In the genomic region with DNA sequence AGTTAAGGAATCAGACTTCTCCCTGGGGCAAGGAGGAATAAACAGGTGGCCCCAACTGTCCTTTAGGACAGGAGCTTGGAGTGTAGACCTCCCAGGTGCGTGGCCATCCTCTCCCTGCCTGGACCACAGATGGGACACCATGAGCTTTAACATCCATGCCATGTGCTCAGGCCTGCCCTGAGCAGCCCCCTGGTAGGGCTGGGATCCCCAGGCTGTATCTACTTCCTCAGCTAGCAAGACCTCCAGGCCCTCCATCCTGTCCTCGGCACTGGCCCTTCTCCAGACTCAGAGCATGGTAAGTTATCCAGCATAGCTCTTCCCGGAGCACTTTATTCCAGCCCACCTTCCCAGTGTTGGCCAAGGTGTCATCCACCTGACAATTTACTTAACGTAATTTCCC, we compare ENCODE assay signal across 14 cellular contexts. TPM values are rescaled to one million over a fixed set of nuclear protein-coding genes. Genes with fewer than 3 reads are reported as not detected.
DNase-seq lines count a peak whose midpoint lies in the region; ATAC-seq, FAIRE-seq and TF ChIP-seq lines count a peak whose summit lies in the region.
"Had no signal": no experiment of that assay in that cellular context is flagged by ENCODE, and none has a peak within 500 bp of the region (broad histone marks: within the 10 kb centered on the region; RNA-seq: fewer than 3 reads in every experiment).

No MANE protein-coding gene starts in this region.

- H3K36me3 Mint-ChIP-seq in stimulated activated naive CD8-positive, alpha-beta T cell treated with anti-CD3 and anti-CD28 coated beads, Interleukin-15, Interleukin-2, amounts not matched to agents 100 ng/mL and 50 ng/mL, for 24 hours (ENCODE audit: low read depth): peaks cover 67% of the 10 kb centered on the region
- H3K36me3 Mint-ChIP-seq in activated CD4-positive, alpha-beta memory T cell treated with anti-CD3 and anti-CD28 coated beads, Interleukin-2, amount 10 ng/mL, durations not matched to agents 7 days and 5 days (ENCODE audit: low read depth): peaks cover 78% of the 10 kb centered on the region
- H3K36me3 Mint-ChIP-seq in endodermal cell (ENCODE audit: low read depth): no peaks in the 10 kb centered on the region

- H3K4me1 Mint-ChIP-seq in stimulated activated naive CD8-positive, alpha-beta T cell treated with anti-CD3 and anti-CD28 coated beads, Interleukin-15, Interleukin-2, amounts not matched to agents 100 ng/mL and 50 ng/mL, for 24 hours (ENCODE audit: low read depth): peaks cover 76% of the 10 kb centered on the region
- H3K4me1 Mint-ChIP-seq in activated CD4-positive, alpha-beta memory T cell treated with anti-CD3 and anti-CD28 coated beads, Interleukin-2, amount 10 ng/mL, durations not matched to agents 7 days and 5 days: peaks cover 70% of the 10 kb centered on the region
- H3K4me1 Mint-ChIP-seq in endodermal cell: no peaks in the 10 kb centered on the region

- POLR2A ChIA-PET in activated CD4-positive, alpha-beta memory T cell treated with anti-CD3 and anti-CD28 coated beads, Interleukin-2, amount 10 ng/mL, durations not matched to agents 7 days and 5 days (lab: Charles Lee): interaction anchor here (0.7 to 7.4 kb wide), 11 partner anchors 27 to 152 kb away, joined by 3 to 101 read pairs (median 4); a partner anchor contains a TSS

- no peak for TF ChIP-seq CTCF in endodermal cell (conservative IDR thresholded peaks at IDR 0.05)

- no peaks in the 10 kb centered on the region for H3K27me3 Mint-ChIP-seq in stimulated activated naive CD8-positive, alpha-beta T cell treated with anti-CD3 and anti-CD28 coated beads, Interleukin-15, Interleukin-2, amounts not matched to agents 100 ng/mL and 50 ng/mL, for 24 hours
- no peaks in the 10 kb centered on the region for H3K27me3 Mint-ChIP-seq in activated CD4-positive, alpha-beta memory T cell treated with anti-CD3 and anti-CD28 coated beads, Interleukin-2, amount 10 ng/mL, durations not matched to agents 7 days and 5 days
- H3K27me3 Mint-ChIP-seq in endodermal cell (ENCODE audit: insufficient read depth): peaks cover 13% of the 10 kb centered on the region

- H3K27ac ChIP-seq in endodermal cell (ENCODE audit: low read depth, low read length): no peak overlapping the region
- H3K27ac ChIP-seq: brain microvascular endothelial cell, tibial artery had no signal

- no peaks in the 10 kb centered on the region for H3K9me3 ChIP-seq in endodermal cell (ENCODE audit: control insufficient read depth, low read length)
- H3K9me3 ChIP-seq: mucosa of descending colon, tibial artery had no signal

- H3K27me3 ChIP-seq in endodermal cell (ENCODE audit: control insufficient read depth, insufficient read depth, low read length, poor library complexity, severe bottlenecking): peaks cover 9% of the 10 kb centered on the region
- H3K27me3 ChIP-seq: brain microvascular endothelial cell had no signal

- no peak overlapping the region for H3K9ac ChIP-seq in endodermal cell (ENCODE audit: extremely low read depth, low read length, poor library complexity, severe bottlenecking)

- no peaks in the 10 kb centered on the region for H3K9me3 Mint-ChIP-seq in stimulated activated naive CD8-positive, alpha-beta T cell treated with anti-CD3 and anti-CD28 coated beads, Interleukin-15, Interleukin-2, amounts not matched to agents 100 ng/mL and 50 ng/mL, for 24 hours
- H3K9me3 Mint-ChIP-seq in activated CD4-positive, alpha-beta memory T cell treated with anti-CD3 and anti-CD28 coated beads, Interleukin-2, amount 10 ng/mL, durations not matched to agents 7 days and 5 days: no peaks in the 10 kb centered on the region
- no peaks in the 10 kb centered on the region for H3K9me3 Mint-ChIP-seq in endodermal cell

- H3K36me3 ChIP-seq in endodermal cell (ENCODE audit: control insufficient read depth, insufficient read depth, low read length): no peaks in the 10 kb centered on the region
- H3K36me3 ChIP-seq: brain microvascular endothelial cell, tibial artery had no signal

- 94 to 96% methylated on average over 4 of the region's 4 CpGs for WGBS in endodermal cell (ENCODE audit: insufficient coverage in 1 of 2, insufficient read length in 1 of 2), 2 experiments

- H3K4me3 ChIP-seq in endodermal cell (ENCODE audit: low read length): no peak overlapping the region
- H3K4me3 ChIP-seq: mucosa of descending colon, tibial artery had no signal

- H3K27ac Mint-ChIP-seq in stimulated activated naive CD8-positive, alpha-beta T cell treated with anti-CD3 and anti-CD28 coated beads, Interleukin-15, Interleukin-2, amounts not matched to agents 100 ng/mL and 50 ng/mL, for 24 hours: peak overlapping the region; percentile 95
- H3K27ac Mint-ChIP-seq in activated CD4-positive, alpha-beta memory T cell treated with anti-CD3 and anti-CD28 coated beads, Interleukin-2, amount 10 ng/mL, durations not matched to agents 7 days and 5 days: peak overlapping the region; percentile 99
- no peak overlapping the region for H3K27ac Mint-ChIP-seq in endodermal cell

- FAIRE-seq in GM19239 (lab: Jason Lieb, UNC): no peak

- no peaks in the 10 kb centered on the region for H3K4me1 ChIP-seq in endodermal cell (ENCODE audit: control insufficient read depth, insufficient read depth, low read length)
- H3K4me1 ChIP-seq: tibial artery had no signal

- ATAC-seq in stimulated activated naive CD8-positive, alpha-beta T cell treated with anti-CD3 and anti-CD28 coated beads, Interleukin-15, Interleukin-2, amounts not matched to agents 100 U/mL and 50 U/mL, for 24 hours: no peak
- no peak for ATAC-seq in GM19035 (IDR thresholded peaks at IDR 0.05; ENCODE audit: unreplicated experiment)
- ATAC-seq: mucosa of descending colon had no signal

- no peak for DNase-seq in stimulated activated naive CD8-positive, alpha-beta T cell treated with anti-CD3 and anti-CD28 coated beads, Interleukin-15, Interleukin-2, amounts not matched to agents 100 U/mL and 50 U/mL, for 24 hours
- DNase-seq in activated CD4-positive, alpha-beta memory T cell treated with anti-CD3 and anti-CD28 coated beads, Interleukin-2, amount 10 ng/mL, durations not matched to agents 7 days and 5 days: no peak
- peak; percentile 22 for DNase-seq in endodermal cell
- no peak for DNase-seq in GM19239 (ENCODE audit: insufficient read length, low spot score)
- DNase-seq in NCI-H2171 treated with DMSO at 0.1 percent for 48 hours (lab: John Stamatoyannopoulos, UW): no peak
- DNase-seq: brain microvascular endothelial cell, cortex of kidney, HCEC 1CT, NCI-H526 treated with DMSO at 0.1 percent for 48 hours, nucleus accumbens, tibial artery had no signal

- CTCF ChIA-PET in activated CD4-positive, alpha-beta memory T cell treated with anti-CD3 and anti-CD28 coated beads, Interleukin-2, amount 10 ng/mL, durations not matched to agents 7 days and 5 days (lab: Charles Lee): interaction anchor here (0.6 to 2.1 kb wide), 7 partner anchors 8 to 210 kb away, joined by 3 to 8 read pairs (median 3); a partner anchor contains a TSS

- H3K4me3 Mint-ChIP-seq in stimulated activated naive CD8-positive, alpha-beta T cell treated with anti-CD3 and anti-CD28 coated beads, Interleukin-15, Interleukin-2, amounts not matched to agents 100 ng/mL and 50 ng/mL, for 24 hours: peak overlapping the region; percentile 74
- H3K4me3 Mint-ChIP-seq in activated CD4-positive, alpha-beta memory T cell treated with anti-CD3 and anti-CD28 coated beads, Interleukin-2, amount 10 ng/mL, durations not matched to agents 7 days and 5 days: peak overlapping the region; percentile 69
- H3K4me3 Mint-ChIP-seq in endodermal cell: no peak overlapping the region

RNA-seq across cellular contexts. Expression of a gene that starts 5.7 kb away (rescaled TPM):
- 100 to 1,000 TPM; 293 to 299 TPM for total RNA-seq in activated CD4-positive, alpha-beta memory T cell treated with anti-CD3 and anti-CD28 coated beads, Interleukin-2, amount 10 ng/mL, durations not matched to agents 7 days and 5 days
- 1 to 10 TPM; 1.5 to 1.6 TPM for total RNA-seq in endodermal cell
- 0.57 TPM for polyA plus RNA-seq in endodermal cell (2013, experiment 1 of 2)
- 0.50 TPM for polyA plus RNA-seq in endodermal cell (2013, experiment 2 of 2)

RNA-seq across cellular contexts. Expression of a gene that starts 25.2 kb away (rescaled TPM):
- total RNA-seq in activated CD4-positive, alpha-beta memory T cell treated with anti-CD3 and anti-CD28 coated beads, Interleukin-2, amount 10 ng/mL, durations not matched to agents 7 days and 5 days: 1 to 10 TPM in 1 of 2 experiments, under 1 TPM in 1; 0.28 to 1.0 TPM
- 1 to 10 TPM; 1.4 to 1.6 TPM for total RNA-seq in endodermal cell
- 10.8 TPM for polyA plus RNA-seq in endodermal cell (2013, experiment 1 of 2)
- 8.9 TPM for polyA plus RNA-seq in endodermal cell (2013, experiment 2 of 2)

RNA-seq across cellular contexts. Expression of a gene that starts 53.0 kb away (rescaled TPM):
- under 1 TPM in 1 of 2 experiments, not detected in 1; 0.30 TPM for total RNA-seq in activated CD4-positive, alpha-beta memory T cell treated with anti-CD3 and anti-CD28 coated beads, Interleukin-2, amount 10 ng/mL, durations not matched to agents 7 days and 5 days
- total RNA-seq in endodermal cell: 100 to 1,000 TPM; 135 to 140 TPM
- polyA plus RNA-seq in endodermal cell (2013, experiment 1 of 2): 230 TPM
- 208 TPM for polyA plus RNA-seq in endodermal cell (2013, experiment 2 of 2)

Comparison
In these comparisons a context has a peak if more than half of its experiments do, and no peak if none do; other contexts are left out.
1. RNA of a gene that starts 5.7 kb away (total RNA-seq): 293 to 299 TPM in activated CD4-positive, alpha-beta memory T cell treated with anti-CD3 and anti-CD28 coated beads, Interleukin-2, amount 10 ng/mL, durations not matched to agents 7 days and 5 days; 1.5 to 1.6 TPM in endodermal cell; every median in the first group is over 100 times any median in the second.
2. RNA of a gene that starts 53.0 kb away (total RNA-seq): 135 to 140 TPM in endodermal cell; 0.30 TPM in activated CD4-positive, alpha-beta memory T cell treated with anti-CD3 and anti-CD28 coated beads, Interleukin-2, amount 10 ng/mL, durations not matched to agents 7 days and 5 days; every median in the first group is over 100 times any median in the second.